ENCODE assay signal across 1 cellular context in the genomic region with DNA sequence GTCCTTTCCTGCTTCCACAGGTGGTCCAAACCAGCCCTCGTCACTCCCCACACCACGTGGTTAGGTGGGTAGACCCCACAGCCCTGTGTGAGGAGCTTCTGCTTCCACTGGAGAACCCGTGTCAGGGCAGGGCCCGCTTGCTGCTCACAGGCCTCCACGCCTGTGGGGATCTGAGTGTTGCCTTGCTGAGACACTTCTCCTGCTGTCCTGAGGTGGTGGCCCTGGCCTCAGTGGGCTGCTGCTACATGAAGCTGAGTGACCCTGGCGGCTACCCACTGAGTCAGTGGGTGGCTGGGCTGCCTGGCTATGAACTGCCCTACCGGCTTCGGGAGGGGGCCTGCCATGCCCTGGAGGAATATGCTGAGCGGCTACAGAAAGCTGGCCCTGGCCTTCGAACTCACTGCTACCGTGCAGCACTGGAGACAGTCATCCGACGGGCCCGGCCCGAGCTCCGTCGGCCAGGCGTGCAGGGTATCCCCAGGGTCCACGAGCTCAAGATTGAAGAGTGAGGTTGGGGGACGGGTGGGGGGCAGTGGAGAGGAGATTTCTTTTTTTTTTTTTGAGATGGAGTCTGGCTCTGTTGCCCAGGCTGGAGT.
TF ChIP-seq lines count a peak whose summit lies in the region.

No MANE protein-coding gene starts in this region.

TF ChIP-seq in K562, 482 proteins besides CTCF, POLR2A, EP300 and RAD21:
- no peak for TF ChIP-seq SAFB (IDR thresholded peaks at IDR 0.05; ENCODE audit: borderline replicate concordance, low read depth, low read length)
- TF ChIP-seq, protein P1, sequence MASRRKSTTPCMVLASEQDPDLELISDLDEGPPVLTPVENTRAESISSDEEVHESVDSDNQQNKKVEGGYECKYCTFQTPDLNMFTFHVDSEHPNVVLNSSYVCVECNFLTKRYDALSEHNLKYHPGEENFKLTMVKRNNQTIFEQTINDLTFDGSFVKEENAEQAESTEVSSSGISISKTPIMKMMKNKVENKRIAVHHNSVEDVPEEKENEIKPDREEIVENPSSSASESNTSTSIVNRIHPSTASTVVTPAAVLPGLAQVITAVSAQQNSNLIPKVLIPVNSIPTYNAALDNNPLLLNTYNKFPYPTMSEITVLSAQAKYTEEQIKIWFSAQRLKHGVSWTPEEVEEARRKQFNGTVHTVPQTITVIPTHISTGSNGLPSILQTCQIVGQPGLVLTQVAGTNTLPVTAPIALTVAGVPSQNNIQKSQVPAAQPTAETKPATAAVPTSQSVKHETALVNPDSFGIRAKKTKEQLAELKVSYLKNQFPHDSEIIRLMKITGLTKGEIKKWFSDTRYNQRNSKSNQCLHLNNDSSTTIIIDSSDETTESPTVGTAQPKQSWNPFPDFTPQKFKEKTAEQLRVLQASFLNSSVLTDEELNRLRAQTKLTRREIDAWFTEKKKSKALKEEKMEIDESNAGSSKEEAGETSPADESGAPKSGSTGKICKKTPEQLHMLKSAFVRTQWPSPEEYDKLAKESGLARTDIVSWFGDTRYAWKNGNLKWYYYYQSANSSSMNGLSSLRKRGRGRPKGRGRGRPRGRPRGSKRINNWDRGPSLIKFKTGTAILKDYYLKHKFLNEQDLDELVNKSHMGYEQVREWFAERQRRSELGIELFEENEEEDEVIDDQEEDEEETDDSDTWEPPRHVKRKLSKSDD (conservative IDR thresholded peaks at IDR 0.05; ENCODE audit: low read length): no peak
- TF ChIP-seq ZNF561 (CRISPR knock-in tag; conservative IDR thresholded peaks at IDR 0.05): no peak
- TF ChIP-seq, protein P2, sequence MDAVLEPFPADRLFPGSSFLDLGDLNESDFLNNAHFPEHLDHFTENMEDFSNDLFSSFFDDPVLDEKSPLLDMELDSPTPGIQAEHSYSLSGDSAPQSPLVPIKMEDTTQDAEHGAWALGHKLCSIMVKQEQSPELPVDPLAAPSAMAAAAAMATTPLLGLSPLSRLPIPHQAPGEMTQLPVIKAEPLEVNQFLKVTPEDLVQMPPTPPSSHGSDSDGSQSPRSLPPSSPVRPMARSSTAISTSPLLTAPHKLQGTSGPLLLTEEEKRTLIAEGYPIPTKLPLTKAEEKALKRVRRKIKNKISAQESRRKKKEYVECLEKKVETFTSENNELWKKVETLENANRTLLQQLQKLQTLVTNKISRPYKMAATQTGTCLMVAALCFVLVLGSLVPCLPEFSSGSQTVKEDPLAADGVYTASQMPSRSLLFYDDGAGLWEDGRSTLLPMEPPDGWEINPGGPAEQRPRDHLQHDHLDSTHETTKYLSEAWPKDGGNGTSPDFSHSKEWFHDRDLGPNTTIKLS (IDR thresholded peaks at IDR 0.05; ENCODE audit: borderline replicate concordance, low read depth): no peak
- TF ChIP-seq, protein P3, sequence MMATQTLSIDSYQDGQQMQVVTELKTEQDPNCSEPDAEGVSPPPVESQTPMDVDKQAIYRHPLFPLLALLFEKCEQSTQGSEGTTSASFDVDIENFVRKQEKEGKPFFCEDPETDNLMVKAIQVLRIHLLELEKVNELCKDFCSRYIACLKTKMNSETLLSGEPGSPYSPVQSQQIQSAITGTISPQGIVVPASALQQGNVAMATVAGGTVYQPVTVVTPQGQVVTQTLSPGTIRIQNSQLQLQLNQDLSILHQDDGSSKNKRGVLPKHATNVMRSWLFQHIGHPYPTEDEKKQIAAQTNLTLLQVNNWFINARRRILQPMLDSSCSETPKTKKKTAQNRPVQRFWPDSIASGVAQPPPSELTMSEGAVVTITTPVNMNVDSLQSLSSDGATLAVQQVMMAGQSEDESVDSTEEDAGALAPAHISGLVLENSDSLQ (IDR thresholded peaks at IDR 0.05): no peak
- no peak for TF ChIP-seq SMAD1 (IDR thresholded peaks at IDR 0.05; ENCODE audit: low read depth, low read length, partially characterized antibody)
- TF ChIP-seq POLR2G (IDR thresholded peaks at IDR 0.05; ENCODE audit: low read depth, low read length): peak; percentile 60; the same call in 1 of the 2 replicates
- TF ChIP-seq, protein P4, sequence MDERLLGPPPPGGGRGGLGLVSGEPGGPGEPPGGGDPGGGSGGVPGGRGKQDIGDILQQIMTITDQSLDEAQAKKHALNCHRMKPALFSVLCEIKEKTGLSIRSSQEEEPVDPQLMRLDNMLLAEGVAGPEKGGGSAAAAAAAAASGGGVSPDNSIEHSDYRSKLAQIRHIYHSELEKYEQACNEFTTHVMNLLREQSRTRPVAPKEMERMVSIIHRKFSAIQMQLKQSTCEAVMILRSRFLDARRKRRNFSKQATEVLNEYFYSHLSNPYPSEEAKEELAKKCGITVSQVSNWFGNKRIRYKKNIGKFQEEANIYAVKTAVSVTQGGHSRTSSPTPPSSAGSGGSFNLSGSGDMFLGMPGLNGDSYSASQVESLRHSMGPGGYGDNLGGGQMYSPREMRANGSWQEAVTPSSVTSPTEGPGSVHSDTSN (CRISPR knock-in tag; IDR thresholded peaks at IDR 0.05; ENCODE audit: low read depth): no peak
- TF ChIP-seq, protein P4 (tag; conservative IDR thresholded peaks at IDR 0.05; ENCODE audit: low read depth): no peak
- TF ChIP-seq KLF1 (tag; IDR thresholded peaks at IDR 0.05): no peak
- TF ChIP-seq GATAD2B (IDR thresholded peaks at IDR 0.05; ENCODE audit: borderline replicate concordance): no peak
- TF ChIP-seq HMGN3 (IDR thresholded peaks at IDR 0.05; ENCODE audit: borderline replicate concordance, extremely low read depth, insufficient read length, low read depth, low read length): peak; percentile 23
- TF ChIP-seq RBFOX2 (IDR thresholded peaks at IDR 0.05; ENCODE audit: low read depth, low read length): peak; percentile 44; the same call in 1 of the 2 replicates
- no peak for TF ChIP-seq NFIX (CRISPR knock-in tag; IDR thresholded peaks at IDR 0.05; ENCODE audit: low read depth)
- TF ChIP-seq CBX1 (IDR thresholded peaks at IDR 0.05; ENCODE audit: low read depth): no peak
- TF ChIP-seq SIN3A (IDR thresholded peaks at IDR 0.05; ENCODE audit: borderline replicate concordance in 2 of 2, control insufficient read depth in 1 of 2, low read depth in 2 of 2, low read length in 2 of 2): no peak
